ENCODE assay signal across 9 cellular contexts in genomic region chr4:108834787-108835384, GRCh38.
DNase-seq lines count a peak whose midpoint lies in the region; ATAC-seq, FAIRE-seq and TF ChIP-seq lines count a peak whose summit lies in the region.
"Had no signal": no experiment of that assay in that cellular context is flagged by ENCODE, and none has a peak within 500 bp of the region (broad histone marks: within the 10 kb centered on the region; RNA-seq: fewer than 3 reads in every experiment).

No MANE protein-coding gene starts in this region.

- H3K79me2 ChIP-seq in OCI-LY1 (ENCODE audit: insufficient read depth, low read length): no peaks in the 10 kb centered on the region
- no peaks in the 10 kb centered on the region for H3K79me2 ChIP-seq in endothelial cell of umbilical vein (ENCODE audit: control insufficient read depth, insufficient read depth, low read length)

- intact Hi-C loops in endothelial cell of umbilical vein (cut with micrococcal nuclease): loop anchor here (1.0 to 10.0 kb wide), 7 partner anchors 43 to 571 kb away; no protein-coding TSS in a partner anchor

- dilution Hi-C loops in endothelial cell of umbilical vein (cut with MboI; ENCODE audit: extremely low pct_ligation_motif_present, low sequenced_read_pairs): no loop called here

- H3K9ac ChIP-seq in OCI-LY1 (ENCODE audit: low read length) (no peak overlapping the region), endothelial cell of umbilical vein (replicated peaks; ENCODE audit: extremely low read depth, insufficient read depth, low read length) (no peak overlapping the region)

- CTCF ChIA-PET in endothelial cell of umbilical vein (lab: Charles Lee): interaction anchor here (0.6 to 1.9 kb wide), 2 partner anchors 78 to 571 kb away, joined by 3 to 14 read pairs; no protein-coding TSS in a partner anchor

- ATAC-seq in GM19351 (IDR thresholded peaks at IDR 0.05; ENCODE audit: unreplicated experiment) (peak; percentile 45), HG02623 (IDR thresholded peaks at IDR 0.05; ENCODE audit: unreplicated experiment) (no peak), GM21390 (IDR thresholded peaks at IDR 0.05; ENCODE audit: unreplicated experiment) (no peak)

- H3K9me3 ChIP-seq in OCI-LY1 (ENCODE audit: low read length) (no peaks in the 10 kb centered on the region), endothelial cell of umbilical vein (replicated peaks; ENCODE audit: control insufficient read depth, insufficient read depth, low read length) (no peaks in the 10 kb centered on the region)

- no peak overlapping the region for H3K4me2 ChIP-seq in OCI-LY1 (ENCODE audit: low read length)
- no peak overlapping the region for H3K4me2 ChIP-seq in endothelial cell of umbilical vein (ENCODE audit: insufficient read depth, low read length)

- no peak overlapping the region for H2AFZ ChIP-seq in OCI-LY1 (ENCODE audit: low read length)
- no peak overlapping the region for H2AFZ ChIP-seq in endothelial cell of umbilical vein (ENCODE audit: low read depth, low read length)

- POLR2A ChIA-PET in endothelial cell of umbilical vein (lab: Charles Lee): no interaction called here

- no peaks in the 10 kb centered on the region for H3K9me1 ChIP-seq in endothelial cell of umbilical vein (replicated peaks; ENCODE audit: control insufficient read depth, extremely low read depth, insufficient read depth, low read length)

- BruUV-seq in endothelial cell of umbilical vein (replicated peaks; lab: Mats Ljungman, UMichigan): no TSS peak

- no peak for TF ChIP-seq POLR2A in endothelial cell of umbilical vein (IDR thresholded peaks at IDR 0.05; ENCODE audit: low read depth, low read length)

- peak; percentile 80 for FAIRE-seq in endothelial cell of umbilical vein (lab: Jason Lieb, UNC)

- no peaks in the 10 kb centered on the region for H3K27me3 ChIP-seq in OCI-LY1 (ENCODE audit: insufficient read depth, low read length)
- H3K27me3 ChIP-seq in endothelial cell of umbilical vein (ENCODE audit: control insufficient read depth in 2 of 2, insufficient read depth in 2 of 2, low read length in 2 of 2): peaks cover 0 to 6% of the 10 kb centered on the region in 2 experiments

- H3K4me3 ChIP-seq in AG10803 (ENCODE audit: low read length) (no peak overlapping the region), OCI-LY1 (ENCODE audit: low read depth, low read length, poor library complexity, severe bottlenecking) (no peak overlapping the region), endothelial cell of umbilical vein (replicated peaks in 1 of 3; ENCODE audit: insufficient read depth in 1 of 3, low read depth in 1 of 3, low read length in 3 of 3) (no peak overlapping the region)

- TF ChIP-seq CTCF in AG10803 (conservative IDR thresholded peaks at IDR 0.05; ENCODE audit: low read length): peak; percentile 93
- TF ChIP-seq CTCF in OCI-LY1 (IDR thresholded peaks at IDR 0.05; ENCODE audit: low read length): peak; percentile 49; the same call in 1 of the 2 replicates
- peak; percentile 49 to 60 for TF ChIP-seq CTCF in endothelial cell of umbilical vein (IDR thresholded peaks at IDR 0.05; ENCODE audit: extremely low read depth in 1 of 2, insufficient read depth in 1 of 2, low read depth in 1 of 2, low read length in 2 of 2)

- H3K4me1 ChIP-seq in OCI-LY1 (ENCODE audit: insufficient read depth, low read length, severe bottlenecking): no peaks in the 10 kb centered on the region
- no peaks in the 10 kb centered on the region for H3K4me1 ChIP-seq in endothelial cell of umbilical vein (ENCODE audit: control insufficient read depth, extremely low read depth, insufficient read depth, low read length)

- H3K27ac ChIP-seq in OCI-LY1 (ENCODE audit: low read depth, low read length, poor library complexity, severe bottlenecking) (no peak overlapping the region), endothelial cell of umbilical vein (ENCODE audit: insufficient read depth, low read depth, low read length) (no peak overlapping the region)

- DNase-seq in AG10803 (ENCODE audit: low read depth): peak; percentile 64
- peak; percentile 53 for DNase-seq in endothelial cell of umbilical vein (ENCODE audit: low read depth, low spot score)
- peak; percentile 79 for DNase-seq in pons (ENCODE audit: low spot score)
- no peak for DNase-seq in NK-92 treated with Interleukin-12 subunit alpha and Interleukin-12 subunit beta, amount 100 ng/mL, for 24 hours (lab: John Stamatoyannopoulos, UW)
- DNase-seq: stimulated activated naive B cell treated with anti-CD40 and anti-IgM and Interleukin-4, amounts not matched to agents 10 μg/mL and 1 μg/mL and 100 μg/mL, for 72 hours had no signal

- H3K9me2 ChIP-seq in OCI-LY1 (ENCODE audit: low read depth, low read length): no peaks in the 10 kb centered on the region

- H3F3A ChIP-seq in OCI-LY1 (ENCODE audit: insufficient read depth, low read length): no peaks in the 10 kb centered on the region

- H3K36me3 ChIP-seq in OCI-LY1 (ENCODE audit: insufficient read depth, low read length) (no peaks in the 10 kb centered on the region), endothelial cell of umbilical vein (ENCODE audit: control insufficient read depth in 2 of 2, extremely low read depth in 1 of 2, insufficient read depth in 2 of 2, low read length in 2 of 2) (no peaks in the 10 kb centered on the region)

- H4K20me1 ChIP-seq in OCI-LY1 (ENCODE audit: insufficient read depth, low read length) (no peaks in the 10 kb centered on the region), endothelial cell of umbilical vein (replicated peaks; ENCODE audit: control insufficient read depth, extremely low read depth, insufficient read depth, low read length) (no peaks in the 10 kb centered on the region)

TF ChIP-seq in endothelial cell of umbilical vein, 7 proteins besides CTCF, POLR2A, EP300 and RAD21:
- TF ChIP-seq FOS (IDR thresholded peaks at IDR 0.05; ENCODE audit: borderline replicate concordance, insufficient read depth, low read length) (no peak), POLR2AphosphoS5 (IDR thresholded peaks at IDR 0.05; ENCODE audit: insufficient read depth, low read depth, low read length) (no peak), MYC (IDR thresholded peaks at IDR 0.05; ENCODE audit: low read depth, low read length) (no peak), EZH2 (IDR thresholded peaks at IDR 0.05; ENCODE audit: borderline replicate concordance, low read depth, low read length, severe bottlenecking) (no peak), GATA2 (IDR thresholded peaks at IDR 0.05; ENCODE audit: insufficient read depth, insufficient read length, low read depth, low read length) (no peak), JUN (IDR thresholded peaks at IDR 0.05; ENCODE audit: borderline replicate concordance, insufficient read depth, insufficient read length, low read depth) (no peak), MAX (IDR thresholded peaks at IDR 0.05; ENCODE audit: insufficient read depth, insufficient read length) (no peak)
